9 cellular contexts compared by ENCODE assay signal in genomic region chr1:201169971-201170532, GRCh38. TPM values are rescaled to one million over a fixed set of nuclear protein-coding genes. Genes with fewer than 3 reads are reported as not detected.
DNase-seq lines count a peak whose midpoint lies in the region; ATAC-seq and TF ChIP-seq lines count a peak whose summit lies in the region.
"Had no signal": no experiment of that assay in that cellular context is flagged by ENCODE, and none has a peak within 500 bp of the region (broad histone marks: within the 10 kb centered on the region; RNA-seq: fewer than 3 reads in every experiment).

No MANE protein-coding gene starts in this region.

- peaks cover 7 to 9% of the 10 kb centered on the region in 2 donors for H3K4me1 ChIP-seq in adrenal gland (replicated peaks in 1 of 2)
- peaks cover 4 to 23% (median 18%) of the 10 kb centered on the region in 4 donors for H3K4me1 ChIP-seq in liver (ENCODE audit: control insufficient read depth in 4 of 4, insufficient read depth in 4 of 4, low read length in 3 of 4)
- H3K4me1 ChIP-seq in stomach smooth muscle (ENCODE audit: control insufficient read depth, insufficient read depth, low read length), result peaks cover 15% of the 10 kb centered on the region

- H3K27me3 ChIP-seq in adrenal gland, result no peaks in the 10 kb centered on the region
- no peaks in the 10 kb centered on the region for H3K27me3 ChIP-seq in liver (ENCODE audit: control insufficient read depth in 4 of 4, insufficient read depth in 4 of 4, low read length in 3 of 4)
- H3K27me3 ChIP-seq in stomach smooth muscle (ENCODE audit: control insufficient read depth in 1 of 2, insufficient read depth in 2 of 2, low read length in 2 of 2), result no peaks in the 10 kb centered on the region

- DNase-seq in activated CD4-positive, alpha-beta T cell treated with anti-CD3 and anti-CD28 coated beads for 36 hours, result no peak
- no peak for DNase-seq in activated CD4-positive, alpha-beta T cell treated with anti-CD3 and anti-CD28 coated beads for 48 hours
- no peak for DNase-seq in adrenal gland
- no peak for DNase-seq in DMS79 treated with DMSO at 0.1 percent for 48 hours (lab: John Stamatoyannopoulos, UW)
- DNase-seq in NCI-H1105 treated with DMSO at 0.1 percent for 48 hours (lab: John Stamatoyannopoulos, UW), result no peak
- no peak for DNase-seq in SKM-1 (lab: John Stamatoyannopoulos, UW; ENCODE audit: unreplicated experiment)

- no peak for TF ChIP-seq RAD21 in liver (IDR thresholded peaks at IDR 0.05)

- TF ChIP-seq POLR2A in adrenal gland (IDR thresholded peaks at IDR 0.05), result no peak

- H3K27ac ChIP-seq in adrenal gland (peak overlapping the region in 4 of 5 donors; percentile 84 to 95 (median 91)), liver (ENCODE audit: low read depth in 1 of 2, low read length in 2 of 2) (peak overlapping the region; percentile 77 to 97), stomach smooth muscle (ENCODE audit: low read length) (peak overlapping the region; percentile 86)

- H3K36me3 Mint-ChIP-seq in activated CD4-positive, alpha-beta T cell treated with anti-CD3 and anti-CD28 coated beads for 36 hours (ENCODE audit: low read depth), result no peaks in the 10 kb centered on the region

- H3K9me3 ChIP-seq in adrenal gland (replicated peaks in 1 of 3) (no peaks in the 10 kb centered on the region), liver (ENCODE audit: control insufficient read depth in 4 of 4, low read length in 3 of 4) (no peaks in the 10 kb centered on the region), stomach smooth muscle (ENCODE audit: control insufficient read depth in 2 of 2, low read length in 2 of 2) (no peaks in the 10 kb centered on the region)

- no peaks in the 10 kb centered on the region for H3K9me3 Mint-ChIP-seq in activated CD4-positive, alpha-beta T cell treated with anti-CD3 and anti-CD28 coated beads for 36 hours (ENCODE audit: low read depth)

- peaks cover 21% of the 10 kb centered on the region for H3K4me1 Mint-ChIP-seq in activated CD4-positive, alpha-beta T cell treated with anti-CD3 and anti-CD28 coated beads for 36 hours

- H3K9ac ChIP-seq in liver (ENCODE audit: low read depth in 1 of 2, low read length in 2 of 2), result no peak overlapping the region
- peak overlapping the region in 1 of 2 donors; percentile 35 for H3K9ac ChIP-seq in stomach smooth muscle (ENCODE audit: low read length in 2 of 2)

- peak overlapping the region; percentile 71 for H3K4me3 Mint-ChIP-seq in activated CD4-positive, alpha-beta T cell treated with anti-CD3 and anti-CD28 coated beads for 36 hours

- intact Hi-C loops in activated CD4-positive, alpha-beta T cell treated with anti-CD3 and anti-CD28 coated beads for 36 hours (cut with DNase I, micrococcal nuclease), result loop anchor here (1.0 to 2.0 kb wide), 5 partner anchors 16 to 659 kb away; partner anchors contain the start of genes TMEM9 (in 2 of the 2) and IPO9 (in 1 of the 2)
- intact Hi-C loops in adrenal gland (cut with DNase I), result no loop called here

- H3K27ac Mint-ChIP-seq in activated CD4-positive, alpha-beta T cell treated with anti-CD3 and anti-CD28 coated beads for 36 hours, result peak overlapping the region; percentile 90

- no peaks in the 10 kb centered on the region for H3K36me3 ChIP-seq in adrenal gland (replicated peaks in 1 of 2)
- no peaks in the 10 kb centered on the region for H3K36me3 ChIP-seq in liver (ENCODE audit: control insufficient read depth in 4 of 4, insufficient read depth in 3 of 4, low read depth in 1 of 4, low read length in 3 of 4)
- H3K36me3 ChIP-seq in stomach smooth muscle (ENCODE audit: control insufficient read depth in 2 of 2, insufficient read depth in 2 of 2, low read length in 2 of 2), result no peaks in the 10 kb centered on the region

- ATAC-seq in activated CD4-positive, alpha-beta T cell treated with anti-CD3 and anti-CD28 coated beads for 36 hours, result no peak

- H3K4me3 ChIP-seq in adrenal gland, result peak overlapping the region in 1 of 4 donors; percentile 84
- H3K4me3 ChIP-seq in liver (ENCODE audit: low read depth in 1 of 3, low read length in 3 of 3), result no peak overlapping the region
- peak overlapping the region; percentile 37 to 82 for H3K4me3 ChIP-seq in stomach smooth muscle (ENCODE audit: low read length in 2 of 2)

- H3K27me3 Mint-ChIP-seq in activated CD4-positive, alpha-beta T cell treated with anti-CD3 and anti-CD28 coated beads for 36 hours, result peaks cover 12% of the 10 kb centered on the region

- no peak for TF ChIP-seq CTCF in adrenal gland (IDR thresholded peaks at IDR 0.05)
- TF ChIP-seq CTCF in liver (IDR thresholded peaks at IDR 0.05; ENCODE audit: low read depth, low read length, missing input control), result no peak

- CTCF ChIA-PET in activated CD4-positive, alpha-beta T cell treated with anti-CD3 and anti-CD28 coated beads for 36 hours (lab: Charles Lee), result interaction anchor here (1.4 to 3.3 kb wide), 2 partner anchors 16 to 20 kb away, joined by 6 to 34 read pairs; partner anchors contain the start of gene TMEM9

- POLR2A ChIA-PET in activated CD4-positive, alpha-beta T cell treated with anti-CD3 and anti-CD28 coated beads for 36 hours (lab: Charles Lee), result interaction anchor here (3.2 kb wide), 1 partner anchor 16 kb away, joined by 20 read pairs; the partner anchor contains the start of gene TMEM9

- 51 to 61% (median 58%) methylated on average over 2 of the region's 2 CpGs for WGBS in adrenal gland, 4 donors
- WGBS in liver, result 84% methylated on average over 2 of the region's 2 CpGs

TF ChIP-seq in liver, 16 proteins besides CTCF, POLR2A, EP300 and RAD21 (continues in another document):
- TF ChIP-seq ATF3 (IDR thresholded peaks at IDR 0.05), result no peak
- no peak for TF ChIP-seq JUND (IDR thresholded peaks at IDR 0.05)
- no peak for TF ChIP-seq EGR1 (IDR thresholded peaks at IDR 0.05; ENCODE audit: low read depth in 2 of 2)
- no peak for TF ChIP-seq ZBTB33 (IDR thresholded peaks at IDR 0.05)
- TF ChIP-seq FOXA2 (IDR thresholded peaks at IDR 0.05), result no peak
- TF ChIP-seq NR2F2 (IDR thresholded peaks at IDR 0.05), result no peak
- TF ChIP-seq REST (IDR thresholded peaks at IDR 0.05), result no peak
- no peak for TF ChIP-seq FOXA1 (IDR thresholded peaks at IDR 0.05)
- TF ChIP-seq RXRA (IDR thresholded peaks at IDR 0.05), result no peak
- TF ChIP-seq HNF4G (IDR thresholded peaks at IDR 0.05), result no peak

RNA-seq across cellular contexts. Expression of gene TMEM9, which starts 15.8 kb away (rescaled TPM):
- total RNA-seq in activated CD4-positive, alpha-beta T cell treated with anti-CD3 and anti-CD28 coated beads for 36 hours, result 10 to 100 TPM; 15.7 to 27.2 TPM
- total RNA-seq in adrenal gland, result 100 to 1,000 TPM in 7 of 8 donors, 10 to 100 TPM in 1; 99.0 to 219 (median 133) TPM
- polyA plus RNA-seq in adrenal gland, result 100 to 1,000 TPM in 2 of 3 donors, 10 to 100 TPM in 1; 78.5 to 115 (median 100) TPM
- total RNA-seq in liver, result 10 to 100 TPM; 30.5 to 59.5 TPM
- 10 to 100 TPM; 45.0 to 53.0 TPM for polyA plus RNA-seq in liver

RNA-seq across cellular contexts. Expression of gene IGFN1, which starts 20.6 kb away (rescaled TPM):
- total RNA-seq in activated CD4-positive, alpha-beta T cell treated with anti-CD3 and anti-CD28 coated beads for 36 hours, result not detected
- 1 to 10 TPM in 2 of 8 donors, under 1 TPM in 3, not detected in 3; 0.23 to 1.3 (median 0.26) TPM for total RNA-seq in adrenal gland
- polyA plus RNA-seq in adrenal gland, result 1 to 10 TPM in 2 of 3 donors, under 1 TPM in 1; 0.09 to 3.0 (median 2.6) TPM
- total RNA-seq in liver, result under 1 TPM; 0.08 to 0.14 TPM
- under 1 TPM in 1 of 2 donors, not detected in 1; 0.03 TPM for polyA plus RNA-seq in liver

RNA-seq across cellular contexts. Expression of gene ASCL5, which starts 43.1 kb away (rescaled TPM):
- total RNA-seq in activated CD4-positive, alpha-beta T cell treated with anti-CD3 and anti-CD28 coated beads for 36 hours, result under 1 TPM in 1 of 2 experiments, not detected in 1; 0.09 TPM
- not detected for total RNA-seq in adrenal gland
- polyA plus RNA-seq in adrenal gland, result under 1 TPM in 1 of 3 donors, not detected in 2; 0.10 TPM
- not detected for total RNA-seq in liver
- not detected for polyA plus RNA-seq in liver
- total RNA-seq: posterior vena cava had no signal

RNA-seq across cellular contexts. Expression of gene CACNA1S, which starts 57.8 kb away (rescaled TPM):
- not detected for total RNA-seq in activated CD4-positive, alpha-beta T cell treated with anti-CD3 and anti-CD28 coated beads for 36 hours
- total RNA-seq in adrenal gland, result under 1 TPM in 1 of 8 donors, not detected in 7; 0.07 TPM
- not detected for polyA plus RNA-seq in adrenal gland
- under 1 TPM; under 0.01 to 0.33 TPM for total RNA-seq in liver
- not detected for polyA plus RNA-seq in liver

Comparison
In these comparisons a context has a peak if more than half of its experiments do, and no peak if none do; other contexts are left out.
1. H3K4me3 ChIP-seq: peak in stomach smooth muscle (2 of 2); none in liver (0 of 3).
2. intact Hi-C loops: an anchor here in activated CD4-positive, alpha-beta T cell treated with anti-CD3 and anti-CD28 coated beads for 36 hours (1.0 to 2.0 kb wide); none called in adrenal gland.
3. Peak in every context shown above with its lines, with median percentiles within 50 percentile points of each other: H3K27ac ChIP-seq.